20 cellular contexts compared by ENCODE assay signal in genomic region chr12:66361703-66362102, GRCh38.
"Had no signal": no experiment of that assay in that cellular context is flagged by ENCODE, and none has a peak within 500 bp of the region (broad histone marks: within the 10 kb centered on the region; RNA-seq: fewer than 3 reads in every experiment).

No MANE protein-coding gene starts in this region.

- H3K9me3 ChIP-seq: ovary, right atrium auricular region, sigmoid colon, testis, tibial nerve, upper lobe of right lung, vagina had no signal

- H3K4me1 Mint-ChIP-seq: memory B cell; mesothelial cell of epicardium; natural killer cell; neural progenitor cell; stimulated activated naive B cell treated with anti-CD40 and anti-IgM and Interleukin-4, amounts not matched to agents 10 μg/mL and 1 μg/mL and 100 μg/mL, for 72 hours; stimulated activated naive CD8-positive, alpha-beta T cell treated with anti-CD3 and anti-CD28 coated beads, Interleukin-15, amount 100 ng/mL, for 72 hours had no signal

- DNase-seq: islet precursor cell; natural killer cell; nucleus accumbens; ovary; sigmoid colon; stimulated activated CD4-positive, alpha-beta T cell treated with anti-CD3 and anti-CD28 coated beads, Interleukin-2, amount 100 ng/mL, for 24 hours; stimulated activated CD4-positive, alpha-beta T cell treated with anti-CD3 and anti-CD28 coated beads, Interleukin-4, amount 100 ng/mL, for 4 hours; stimulated activated naive B cell treated with anti-CD40 and anti-IgM and Interleukin-4, amounts not matched to agents 10 μg/mL and 1 μg/mL and 100 μg/mL, for 72 hours; stimulated activated naive CD8-positive, alpha-beta T cell treated with anti-CD3 and anti-CD28 coated beads, Interleukin-15, amount 100 ng/mL, for 72 hours; testis; upper lobe of right lung had no signal

- H3K27ac Mint-ChIP-seq: memory B cell; mesothelial cell of epicardium; natural killer cell; neural progenitor cell; stimulated activated naive B cell treated with anti-CD40 and anti-IgM and Interleukin-4, amounts not matched to agents 10 μg/mL and 1 μg/mL and 100 μg/mL, for 72 hours; stimulated activated naive CD8-positive, alpha-beta T cell treated with anti-CD3 and anti-CD28 coated beads, Interleukin-15, amount 100 ng/mL, for 72 hours had no signal

- H3K4me3 Mint-ChIP-seq: dendritic cell treated with granulocyte-macrophage colony-stimulating factor and Interleukin-4, amounts not matched to agents 40 ng/mL and 50 ng/mL, for 4 days; memory B cell; mesothelial cell of epicardium; natural killer cell; neural progenitor cell; stimulated activated naive B cell treated with anti-CD40 and anti-IgM and Interleukin-4, amounts not matched to agents 10 μg/mL and 1 μg/mL and 100 μg/mL, for 72 hours; stimulated activated naive CD8-positive, alpha-beta T cell treated with anti-CD3 and anti-CD28 coated beads, Interleukin-15, amount 100 ng/mL, for 72 hours had no signal

- H3K27me3 Mint-ChIP-seq: dendritic cell treated with granulocyte-macrophage colony-stimulating factor and Interleukin-4, amounts not matched to agents 40 ng/mL and 50 ng/mL, for 4 days; memory B cell; stimulated activated naive B cell treated with anti-CD40 and anti-IgM and Interleukin-4, amounts not matched to agents 10 μg/mL and 1 μg/mL and 100 μg/mL, for 72 hours; stimulated activated naive CD8-positive, alpha-beta T cell treated with anti-CD3 and anti-CD28 coated beads, Interleukin-15, amount 100 ng/mL, for 72 hours had no signal

- ATAC-seq: left lobe of liver; natural killer cell; stimulated activated naive B cell treated with anti-CD40 and anti-IgM and Interleukin-4, amounts not matched to agents 10 μg/mL and 1 μg/mL and 100 μg/mL, for 72 hours; stimulated activated naive CD8-positive, alpha-beta T cell treated with anti-CD3 and anti-CD28 coated beads, Interleukin-15, amount 100 ng/mL, for 72 hours; upper lobe of right lung had no signal

- H3K36me3 Mint-ChIP-seq: natural killer cell had no signal

- H3K27ac ChIP-seq: neural progenitor cell, ovary, right atrium auricular region, sigmoid colon, skin epidermis, testis, tibial nerve, upper lobe of right lung, vagina had no signal
